ENCODE assay signal across 22 cellular contexts in genomic region chr3:165827883-165828282, GRCh38. TPM values are rescaled to one million over a fixed set of nuclear protein-coding genes. Genes with fewer than 3 reads are reported as not detected.
DNase-seq lines count a peak whose midpoint lies in the region; ATAC-seq and TF ChIP-seq lines count a peak whose summit lies in the region.
"Had no signal": no experiment of that assay in that cellular context is flagged by ENCODE, and none has a peak within 500 bp of the region (broad histone marks: within the 10 kb centered on the region; RNA-seq: fewer than 3 reads in every experiment).

No MANE protein-coding gene starts in this region.

- DNase-seq in AML-193 (lab: John Stamatoyannopoulos, UW) (no peak), ureter (ENCODE audit: low spot score) (no peak), NCI-H2029 treated with DMSO at 0.1 percent for 48 hours (lab: John Stamatoyannopoulos, UW) (no peak)
- no peak for DNase-seq in activated naive CD4-positive, alpha-beta T cell treated with Interleukin-2 at 50 U/mL for 16 hours
- DNase-seq: BE2C; CD8-positive, alpha-beta memory T cell; DMS79 treated with DMSO at 0.1 percent for 48 hours; GF-D8; HCEC 1CT; IMR-90; KG1; MG63; NCI-H1105 treated with DMSO at 0.1 percent for 48 hours; NCI-H146; NCI-H2029; NCI-H446 treated with DMSO at 0.1 percent for 48 hours; NCI-H526; T-helper 1 cell had no signal

- no peaks in the 10 kb centered on the region for H3K9me3 ChIP-seq in OCI-LY3 (ENCODE audit: insufficient read depth, low read length)
- H3K9me3 ChIP-seq in SU-DHL-6 (ENCODE audit: insufficient read depth, low read length): no peaks in the 10 kb centered on the region
- H3K9me3 ChIP-seq: BE2C, MG63 had no signal

- H3K9ac ChIP-seq in OCI-LY3 (ENCODE audit: low read length) (no peak overlapping the region), SU-DHL-6 (ENCODE audit: low read length) (no peak overlapping the region)

- H3K79me2 ChIP-seq in OCI-LY3 (ENCODE audit: low read length): no peaks in the 10 kb centered on the region
- no peaks in the 10 kb centered on the region for H3K79me2 ChIP-seq in SU-DHL-6 (ENCODE audit: insufficient read depth, low read length)

- H3K36me3 ChIP-seq in OCI-LY3 (replicated peaks; ENCODE audit: low read depth, low read length) (no peaks in the 10 kb centered on the region), SU-DHL-6 (ENCODE audit: low read length) (no peaks in the 10 kb centered on the region)
- H3K36me3 ChIP-seq: BE2C, MG63 had no signal

- H3K27ac ChIP-seq in OCI-LY3 (ENCODE audit: low read length) (peak overlapping the region; percentile 46), SU-DHL-6 (ENCODE audit: low read depth, low read length) (no peak overlapping the region)

- H3K4me2 ChIP-seq in OCI-LY3 (ENCODE audit: low read length) (peak overlapping the region; percentile 15), SU-DHL-6 (ENCODE audit: low read depth, low read length, poor library complexity, severe bottlenecking) (peak overlapping the region; percentile 57)

- no peaks in the 10 kb centered on the region; the same call in 1 of the 2 replicates for H3F3A ChIP-seq in SU-DHL-6 (ENCODE audit: insufficient read depth)

- peaks cover 16% of the 10 kb centered on the region for H3K4me1 ChIP-seq in OCI-LY3 (ENCODE audit: low read length)
- H3K4me1 ChIP-seq: BE2C had no signal

- TF ChIP-seq CTCF in OCI-LY3 (IDR thresholded peaks at IDR 0.05; ENCODE audit: low read depth, low read length): no peak
- no peak for TF ChIP-seq CTCF in SU-DHL-6 (IDR thresholded peaks at IDR 0.05; ENCODE audit: insufficient read depth, low read length, poor library complexity, severe bottlenecking)

- no peaks in the 10 kb centered on the region for H4K20me1 ChIP-seq in OCI-LY3 (ENCODE audit: insufficient read depth, low read length)
- no peaks in the 10 kb centered on the region for H4K20me1 ChIP-seq in SU-DHL-6 (ENCODE audit: low read depth, low read length)

- H3K27me3 ChIP-seq in OCI-LY3 (ENCODE audit: low read depth, low read length): no peaks in the 10 kb centered on the region
- no peaks in the 10 kb centered on the region for H3K27me3 ChIP-seq in SU-DHL-6 (ENCODE audit: low read length)
- H3K27me3 ChIP-seq: BE2C, MG63 had no signal

- H3K4me3 ChIP-seq in OCI-LY3 (ENCODE audit: low read length) (no peak overlapping the region), SU-DHL-6 (ENCODE audit: insufficient read depth, low read length, poor library complexity, severe bottlenecking) (peak overlapping the region; percentile 16)
- H3K4me3 ChIP-seq: MG63 had no signal

- no peaks in the 10 kb centered on the region for H3K9me2 ChIP-seq in SU-DHL-6 (replicated peaks; ENCODE audit: insufficient read depth, low read length)

- H2AFZ ChIP-seq in OCI-LY3 (ENCODE audit: low read depth, low read length) (peak overlapping the region; percentile 22; the same call in 1 of the 2 replicates), SU-DHL-6 (ENCODE audit: low read depth, low read length, severe bottlenecking) (peak overlapping the region; percentile 86)

- ATAC-seq in GM21786 (IDR thresholded peaks at IDR 0.05; ENCODE audit: unreplicated experiment): peak; percentile 69
- ATAC-seq: Right ventricle myocardium inferior had no signal

RNA-seq across cellular contexts. Expression of gene BCHE, which starts 9.3 kb away (rescaled TPM):
- 24.3 TPM for total RNA-seq in ureter
- total RNA-seq: CD8-positive, alpha-beta memory T cell had no signal
